ENCODE assay signal across 13 cellular contexts in the genomic region with DNA sequence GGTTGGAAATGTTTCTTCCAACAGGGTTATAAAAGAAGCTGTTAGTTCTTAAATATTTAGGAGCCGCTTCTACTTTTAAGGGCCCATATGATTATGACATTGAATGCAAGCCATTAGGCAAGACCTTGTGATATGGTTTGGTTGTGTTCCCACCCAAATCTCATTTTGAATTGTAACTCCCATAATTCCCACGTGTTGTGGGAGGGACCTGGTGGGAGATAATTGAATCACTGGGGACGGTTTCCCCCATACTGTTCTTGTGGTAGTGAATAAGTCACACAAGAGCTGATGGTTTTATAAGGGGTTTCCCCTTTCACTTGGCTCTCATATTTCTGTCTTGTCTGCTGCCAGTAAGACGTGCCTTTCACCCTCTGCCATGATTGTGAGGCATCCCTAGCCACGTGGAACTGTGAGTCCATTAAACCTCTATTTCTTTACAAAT. TPM values are rescaled to one million over a fixed set of nuclear protein-coding genes. Genes with fewer than 3 reads are reported as not detected.
A peak's percentile ranks its signal among the peaks of the same experiment; 100 is the strongest.
DNase-seq lines count a peak whose midpoint lies in the region; ATAC-seq, FAIRE-seq and TF ChIP-seq lines count a peak whose summit lies in the region.
"Not testable (repeated sequence)": the region's sequence is repeated elsewhere in the genome, so short reads cannot be mapped to it uniquely, and the experiment has no call there.
"Had no signal": no experiment of that assay in that cellular context is flagged by ENCODE, and none has a peak within 500 bp of the region (broad histone marks: within the 10 kb centered on the region; RNA-seq: fewer than 3 reads in every experiment).

No MANE protein-coding gene starts in this region.

- POLR2A ChIA-PET in HEK293 (lab: Yijun Ruan, JAX); Panc1 (lab: Charles Lee); K562 (lab: Yijun Ruan, JAX): not testable (repeated sequence)

- H3K9me3 ChIP-seq in HEK293 (ENCODE audit: control insufficient read depth, insufficient read depth, low read depth, low read length); Panc1 (ENCODE audit: control insufficient read depth, insufficient read depth, low read depth, low read length); K562 (replicated peaks; ENCODE audit: control insufficient read depth, insufficient read depth, low read depth, low read length); heart right ventricle: not testable (repeated sequence)

- H3K4me1 ChIP-seq in HEK293 (ENCODE audit: control insufficient read depth, insufficient read depth, low read length) = not testable (repeated sequence)
- H3K4me1 ChIP-seq in Panc1 (ENCODE audit: control insufficient read depth, insufficient read depth, low read length) = peaks cover 39% of the 10 kb centered on the region
- H3K4me1 ChIP-seq in K562 (replicated peaks in 1 of 2; ENCODE audit: control insufficient read depth in 2 of 2, insufficient read depth in 2 of 2, low read length in 2 of 2) = peaks cover 14 to 48% of the 10 kb centered on the region in 2 experiments
- peaks cover 12 to 80% (median 67%) of the 10 kb centered on the region in 9 donors for H3K4me1 ChIP-seq in heart right ventricle

- CTCF ChIA-PET in HEK293 (lab: Yijun Ruan, JAX); Panc1 (lab: Charles Lee); K562 (lab: Yijun Ruan, JAX; ENCODE audit: low intra/inter-chr PET ratio): not testable (repeated sequence)

- not testable (repeated sequence) for TF ChIP-seq EP300 in K562 (IDR thresholded peaks at IDR 0.05; ENCODE audit: low read length)

- intact Hi-C loops in Panc1 (cut with micrococcal nuclease; ENCODE audit: unreplicated experiment); K562 (cut with micrococcal nuclease): not testable (repeated sequence)
- intact Hi-C loops in heart right ventricle (cut with DNase I) = loop anchor here in 2 of 10 donors (10.0 kb wide), 2 partner anchors 187 to 477 kb away; a partner anchor contains a TSS

- TF ChIP-seq CTCF in HEK293 (tag by site-specific recombination; IDR thresholded peaks at IDR 0.05); Panc1 (IDR thresholded peaks at IDR 0.05); K562 (IDR thresholded peaks at IDR 0.05 in 2 of 3, conservative IDR thresholded peaks at IDR 0.05 in 1 of 3; ENCODE audit: insufficient read depth in 2 of 3, low read depth in 1 of 3, low read length in 3 of 3); heart right ventricle (IDR thresholded peaks at IDR 0.05); osteocyte (IDR thresholded peaks at IDR 0.05): not testable (repeated sequence)

- H3K4me3 ChIP-seq in HEK293 (ENCODE audit: low read depth, low read length); K562: not testable (repeated sequence)
- H3K4me3 ChIP-seq in Panc1 (ENCODE audit: low read depth in 2 of 2, low read length in 2 of 2) = peak overlapping the region; percentile 16 to 95; a peak in 3 of 4 replicates
- peak overlapping the region in 4 of 10 donors; percentile 0 to 73 (median 5) for H3K4me3 ChIP-seq in heart right ventricle

- TF ChIP-seq POLR2A in K562 (conservative IDR thresholded peaks at IDR 0.05) = peak; percentile 11; the same call in 1 of the 2 replicates

- 28% methylated on average over 5 of the region's 5 CpGs for WGBS in K562 (ENCODE audit: insufficient coverage, low coverage, missing lambda C conversion rate)
- 37 to 46% methylated on average over 5 of the region's 5 CpGs for WGBS in heart right ventricle, 2 donors

- peak overlapping the region; percentile 58 for H3K27ac Mint-ChIP-seq in osteocyte (ENCODE audit: unreplicated experiment)
- not testable (repeated sequence) for H3K27ac Mint-ChIP-seq in stimulated activated naive B cell treated with anti-CD40 and anti-IgM and Interleukin-4, amounts not matched to agents 10 μg/mL and 1 μg/mL and 100 μg/mL, for 72 hours

- not testable (repeated sequence) for ATAC-seq in Panc1, K562, heart right ventricle
- ATAC-seq in activated T-cell treated with anti-CD3 and anti-CD28 coated beads, Interleukin-2, amount 50 U/mL, for 4 hours = peak; percentile 73 to 82
- peak; percentile 33 to 35 for ATAC-seq in stimulated activated naive B cell treated with anti-CD40 and anti-IgM and Interleukin-4, amounts not matched to agents 10 μg/mL and 1 μg/mL and 100 μg/mL, for 72 hours (replicated peaks)

- not testable (repeated sequence) for H3K27me3 Mint-ChIP-seq in activated T-cell treated with anti-CD3 and anti-CD28 coated beads, Interleukin-2, amount 50 U/mL, for 4 hours (ENCODE audit: low read depth); osteocyte (ENCODE audit: unreplicated experiment); stimulated activated naive B cell treated with anti-CD40 and anti-IgM and Interleukin-4, amounts not matched to agents 10 μg/mL and 1 μg/mL and 100 μg/mL, for 72 hours

- peaks cover 13% of the 10 kb centered on the region for H3K36me3 Mint-ChIP-seq in activated T-cell treated with anti-CD3 and anti-CD28 coated beads, Interleukin-2, amount 50 U/mL, for 4 hours (ENCODE audit: insufficient read depth)
- H3K36me3 Mint-ChIP-seq in osteocyte (ENCODE audit: unreplicated experiment) = peaks cover 26% of the 10 kb centered on the region
- peaks cover 12 to 22% of the 10 kb centered on the region in 2 donors for H3K36me3 Mint-ChIP-seq in stimulated activated naive B cell treated with anti-CD40 and anti-IgM and Interleukin-4, amounts not matched to agents 10 μg/mL and 1 μg/mL and 100 μg/mL, for 72 hours

- not testable (repeated sequence) for H3K9me1 ChIP-seq in K562 (ENCODE audit: control insufficient read depth, insufficient read depth, low read length)

- H3K27ac ChIP-seq in HEK293 (ENCODE audit: extremely low read depth, low read depth, low read length) = not testable (repeated sequence)
- H3K27ac ChIP-seq in Panc1 (ENCODE audit: low read length) (peak overlapping the region; percentile 85), K562 (ENCODE audit: extremely low read depth, low read depth, low read length) (peak overlapping the region; percentile 56; the same call in 2 of the 3 replicates), heart right ventricle (peak overlapping the region in 6 of 10 donors; percentile 1 to 100 (median 94))

- FAIRE-seq in K562 (lab: Jason Lieb, UNC) = not testable (repeated sequence)

- not testable (repeated sequence) for BruUV-seq in Panc1 (replicated peaks; lab: Mats Ljungman, UMichigan); K562 (replicated peaks; lab: Mats Ljungman, UMichigan)

- peak overlapping the region; percentile 40; the same call in 1 of the 2 replicates for H2AFZ ChIP-seq in K562 (ENCODE audit: low read depth, low read length)

- H3K27me3 ChIP-seq in Panc1 (ENCODE audit: control insufficient read depth, insufficient read depth, low read length); K562 (ENCODE audit: control insufficient read depth in 2 of 2, insufficient read depth in 2 of 2, low read length in 2 of 2); heart right ventricle: not testable (repeated sequence)

- H4K20me1 ChIP-seq in K562 (replicated peaks; ENCODE audit: control insufficient read depth, insufficient read depth, low read length) = peaks cover 16% of the 10 kb centered on the region; the same call in 1 of the 2 replicates

- H3K4me3 Mint-ChIP-seq in activated T-cell treated with anti-CD3 and anti-CD28 coated beads, Interleukin-2, amount 50 U/mL, for 4 hours = not testable (repeated sequence)
- peak overlapping the region; percentile 10 for H3K4me3 Mint-ChIP-seq in osteocyte (ENCODE audit: unreplicated experiment)
- H3K4me3 Mint-ChIP-seq in stimulated activated naive B cell treated with anti-CD40 and anti-IgM and Interleukin-4, amounts not matched to agents 10 μg/mL and 1 μg/mL and 100 μg/mL, for 72 hours = peak overlapping the region; percentile 5 to 59

- peak overlapping the region; percentile 64 for H3K4me2 ChIP-seq in K562 (ENCODE audit: insufficient read depth, low read length)

- H3K36me3 ChIP-seq in HEK293 (ENCODE audit: control insufficient read depth in 2 of 2, insufficient read depth in 1 of 2, low read length in 2 of 2) = peaks cover 0 to 15% of the 10 kb centered on the region in 2 experiments; a peak in 1 of 3 replicates
- not testable (repeated sequence) for H3K36me3 ChIP-seq in Panc1 (ENCODE audit: control insufficient read depth, insufficient read depth, low read length)
- H3K36me3 ChIP-seq in K562 (ENCODE audit: control insufficient read depth, insufficient read depth, low read length) = peaks cover 27% of the 10 kb centered on the region
- H3K36me3 ChIP-seq in heart right ventricle = peaks cover 0 to 44% (median 0%) of the 10 kb centered on the region in 9 donors

- not testable (repeated sequence) for TF ChIP-seq RAD21 in K562 (CRISPR knock-in tag; conservative IDR thresholded peaks at IDR 0.05 in 1 of 2, IDR thresholded peaks at IDR 0.05 in 1 of 2)

- peaks cover 44% of the 10 kb centered on the region for H3K4me1 Mint-ChIP-seq in activated T-cell treated with anti-CD3 and anti-CD28 coated beads, Interleukin-2, amount 50 U/mL, for 4 hours (ENCODE audit: low read depth)
- H3K4me1 Mint-ChIP-seq in osteocyte (ENCODE audit: unreplicated experiment) = peaks cover 76% of the 10 kb centered on the region
- peaks cover 32 to 38% of the 10 kb centered on the region in 2 donors for H3K4me1 Mint-ChIP-seq in stimulated activated naive B cell treated with anti-CD40 and anti-IgM and Interleukin-4, amounts not matched to agents 10 μg/mL and 1 μg/mL and 100 μg/mL, for 72 hours

- H3K79me2 ChIP-seq in K562 (ENCODE audit: control insufficient read depth, insufficient read depth, low read length) = peaks cover 84% of the 10 kb centered on the region

- H3K9me3 Mint-ChIP-seq in activated T-cell treated with anti-CD3 and anti-CD28 coated beads, Interleukin-2, amount 50 U/mL, for 4 hours; osteocyte (ENCODE audit: unreplicated experiment); stimulated activated naive B cell treated with anti-CD40 and anti-IgM and Interleukin-4, amounts not matched to agents 10 μg/mL and 1 μg/mL and 100 μg/mL, for 72 hours: not testable (repeated sequence)

- in situ Hi-C loops in Panc1 (cut with HindIII; ENCODE audit: low pct_unique_long_range_greater_than_20kb, low sequenced_read_pairs); K562 (cut with MboI): not testable (repeated sequence)

- DNase-seq in A172 (ENCODE audit: low spot score) = peak; percentile 41
- DNase-seq in Panc1 (ENCODE audit: low read depth, low spot score); activated T-cell treated with anti-CD3 and anti-CD28 coated beads, Interleukin-2, amount 50 U/mL, for 4 hours; K562 (ENCODE audit: extremely low read depth in 1 of 4, low spot score in 3 of 4); heart right ventricle; osteocyte (ENCODE audit: extremely low spot score, unreplicated experiment): not testable (repeated sequence)
- peak; percentile 17 for DNase-seq in stimulated activated naive B cell treated with anti-CD40 and anti-IgM and Interleukin-4, amounts not matched to agents 10 μg/mL and 1 μg/mL and 100 μg/mL, for 72 hours

- H3K9ac ChIP-seq in K562 (ENCODE audit: insufficient read depth in 1 of 2, low read depth in 2 of 2, low read length in 2 of 2) = peak overlapping the region in 1 of 2 experiments; percentile 31; a peak in 1 of 4 replicates

RNA-seq across cellular contexts. Expression of a gene that starts 4.5 kb away (rescaled TPM):
- total RNA-seq in A172 (2014; rRNA removed; shearing (Covaris generic)) = 615 and 682 TPM in 2 replicates
- total RNA-seq in Panc1 (2021; ENCODE audit: unreplicated experiment) (736 TPM), K562 (2014; rRNA removed) (38.1 and 59.9 TPM in 2 replicates), K562 (2014; rRNA removed; fragmentation: Illumina TruSeq; extraction: Trizol) (155 and 191 TPM in 2 replicates), K562 (2015; rRNA removed; fragmentation: Illumina TruSeq; extraction: Trizol) (95.2 and 104 TPM in 2 replicates), K562 (2021) (171 and 173 TPM in 2 replicates), heart right ventricle (1,000 to 10,000 TPM in 3 of 10 donors, 100 to 1,000 TPM in 7; 676 to 1,261 (median 764) TPM), osteocyte (857 and 912 TPM in 2 replicates)
- 456 TPM for polyA plus RNA-seq in Panc1 (2012; ENCODE audit: insufficient read length)
- 10 to 100 TPM; 27.8 to 44.8 (median 30.0) TPM for total RNA-seq in activated T-cell treated with anti-CD3 and anti-CD28 coated beads, Interleukin-2, amount 50 U/mL, for 4 hours
- 143 and 169 TPM in 2 replicates for total RNA-seq in K562 (2011; cell fraction: chromatin; rRNA removed; ENCODE audit: low replicate concordance)
- total RNA-seq in K562 (2011; cell fraction: nucleolus; rRNA removed) = 151 TPM in 2 replicates
- total RNA-seq in K562 (2011; cell fraction: nucleoplasm; rRNA removed) = 143 and 167 TPM in 2 replicates
- polyA plus RNA-seq in K562 (2011; rRNA removed) (235 and 338 TPM in 2 replicates), K562 (2014; fragmentation: Illumina TruSeq; extraction: Trizol) (218 and 230 TPM in 2 replicates), K562 (2014; fragmentation: Nextera tagmentation; extraction: Ambion mirVana) (100 to 1,000 TPM; 283 to 287 TPM), K562 (2014; rRNA removed) (125 and 146 TPM in 2 replicates), heart right ventricle (100 to 1,000 TPM; 120 to 758 TPM)
- 175 and 195 TPM in 2 replicates for polyA plus RNA-seq in K562 (2011; cell fraction: cytosol; rRNA removed)
- 82.1 and 94.2 TPM in 2 replicates for polyA plus RNA-seq in K562 (2011; cell fraction: nucleus; rRNA removed)
- 117 and 172 TPM in 2 replicates for polyA plus RNA-seq in K562 (2012)
- 172 and 217 TPM in 2 replicates for polyA minus RNA-seq in K562 (2011; rRNA and poly(A)+ RNA removed)
- 39.2 and 67.7 TPM in 2 replicates for polyA minus RNA-seq in K562 (2011; cell fraction: cytosol; rRNA and poly(A)+ RNA removed)
- polyA minus RNA-seq in K562 (2011; cell fraction: nucleus; rRNA and poly(A)+ RNA removed) = 23.2 and 27.7 TPM in 2 replicates

RNA-seq across cellular contexts. Expression of a gene that starts 31.1 kb away (rescaled TPM):
- not detected in 2 replicates for total RNA-seq in A172 (2014; rRNA removed; shearing (Covaris generic))
- total RNA-seq in Panc1 (2021; ENCODE audit: unreplicated experiment) (1.3 TPM), K562 (2014; rRNA removed) (not detected in 2 replicates), K562 (2014; rRNA removed; fragmentation: Illumina TruSeq; extraction: Trizol) (not detected in 2 replicates), K562 (2015; rRNA removed; fragmentation: Illumina TruSeq; extraction: Trizol) (not detected in 2 replicates), K562 (2021) (not detected in 2 replicates), heart right ventricle (1 to 10 TPM in 1 of 10 donors, not detected in 9; 3.0 TPM), osteocyte (0.75 TPM in 1 of 2 replicates, not detected in the other)
- not detected for polyA plus RNA-seq in Panc1 (2012; ENCODE audit: insufficient read length)
- total RNA-seq in activated T-cell treated with anti-CD3 and anti-CD28 coated beads, Interleukin-2, amount 50 U/mL, for 4 hours = not detected
- total RNA-seq in K562 (2011; cell fraction: chromatin; rRNA removed; ENCODE audit: low replicate concordance) = not detected in 2 replicates
- total RNA-seq in K562 (2011; cell fraction: nucleolus; rRNA removed) = not detected in 2 replicates
- total RNA-seq in K562 (2011; cell fraction: nucleoplasm; rRNA removed) = not detected in 2 replicates
- polyA plus RNA-seq in K562 (2011; rRNA removed) (not detected in 2 replicates), K562 (2014; fragmentation: Illumina TruSeq; extraction: Trizol) (not detected in 2 replicates), K562 (2014; fragmentation: Nextera tagmentation; extraction: Ambion mirVana) (not detected), K562 (2014; rRNA removed) (not detected in 2 replicates), heart right ventricle (under 1 TPM in 1 of 2 donors, not detected in 1; 0.17 TPM)
- not detected in 2 replicates for polyA plus RNA-seq in K562 (2011; cell fraction: cytosol; rRNA removed)
- polyA plus RNA-seq in K562 (2011; cell fraction: nucleus; rRNA removed) = not detected in 2 replicates
- polyA plus RNA-seq in K562 (2012) = not detected in 2 replicates
- not detected in 2 replicates for polyA minus RNA-seq in K562 (2011; rRNA and poly(A)+ RNA removed)
- not detected in 2 replicates for polyA minus RNA-seq in K562 (2011; cell fraction: cytosol; rRNA and poly(A)+ RNA removed)
- polyA minus RNA-seq in K562 (2011; cell fraction: nucleus; rRNA and poly(A)+ RNA removed) = not detected in 2 replicates
- total RNA-seq: activated CD8-positive, alpha-beta memory T cell treated with anti-CD3 and anti-CD28 coated beads for 36 hours; CD4-positive, CD25-positive, alpha-beta regulatory T cell; frontal cortex; Peyer's patch; sciatic nerve had no signal
- polyA plus RNA-seq: CD4-positive, CD25-positive, alpha-beta regulatory T cell had no signal

RNA-seq across cellular contexts. Expression of a gene that starts 42.6 kb away (rescaled TPM):
- 64.8 and 66.4 TPM in 2 replicates for total RNA-seq in A172 (2014; rRNA removed; shearing (Covaris generic))
- total RNA-seq in Panc1 (2021; ENCODE audit: unreplicated experiment) (22.3 TPM), K562 (2014; rRNA removed) (11.6 and 14.3 TPM in 2 replicates), K562 (2014; rRNA removed; fragmentation: Illumina TruSeq; extraction: Trizol) (29.2 and 33.3 TPM in 2 replicates), K562 (2015; rRNA removed; fragmentation: Illumina TruSeq; extraction: Trizol) (21.4 and 21.9 TPM in 2 replicates), K562 (2021) (24.3 and 25.2 TPM in 2 replicates), heart right ventricle (10 to 100 TPM; 43.4 to 72.5 (median 59.5) TPM), osteocyte (30.6 and 31.1 TPM in 2 replicates)
- polyA plus RNA-seq in Panc1 (2012; ENCODE audit: insufficient read length) = 15.2 TPM
- total RNA-seq in activated T-cell treated with anti-CD3 and anti-CD28 coated beads, Interleukin-2, amount 50 U/mL, for 4 hours = 10 to 100 TPM; 14.4 to 16.2 (median 14.8) TPM
- 21.1 and 48.4 TPM in 2 replicates for total RNA-seq in K562 (2011; cell fraction: chromatin; rRNA removed; ENCODE audit: low replicate concordance)
- total RNA-seq in K562 (2011; cell fraction: nucleolus; rRNA removed) = 13.7 TPM in 2 replicates
- 25.1 and 36.8 TPM in 2 replicates for total RNA-seq in K562 (2011; cell fraction: nucleoplasm; rRNA removed)
- polyA plus RNA-seq in K562 (2011; rRNA removed) (41.4 and 59.3 TPM in 2 replicates), K562 (2014; fragmentation: Illumina TruSeq; extraction: Trizol) (26.7 and 30.1 TPM in 2 replicates), K562 (2014; fragmentation: Nextera tagmentation; extraction: Ambion mirVana) (10 to 100 TPM; 55.7 to 57.9 TPM), K562 (2014; rRNA removed) (18.9 and 19.5 TPM in 2 replicates), heart right ventricle (10 to 100 TPM; 21.9 to 31.2 TPM)
- polyA plus RNA-seq in K562 (2011; cell fraction: cytosol; rRNA removed) = 14.6 and 20.0 TPM in 2 replicates
- 31.8 and 39.7 TPM in 2 replicates for polyA plus RNA-seq in K562 (2011; cell fraction: nucleus; rRNA removed)
- polyA plus RNA-seq in K562 (2012) = 15.9 and 16.2 TPM in 2 replicates
- polyA minus RNA-seq in K562 (2011; rRNA and poly(A)+ RNA removed) = 49.3 and 56.4 TPM in 2 replicates
- polyA minus RNA-seq in K562 (2011; cell fraction: cytosol; rRNA and poly(A)+ RNA removed) = 13.7 and 22.0 TPM in 2 replicates
- polyA minus RNA-seq in K562 (2011; cell fraction: nucleus; rRNA and poly(A)+ RNA removed) = 24.5 and 39.2 TPM in 2 replicates
